12 cellular contexts compared by ENCODE assay signal in the genomic region with DNA sequence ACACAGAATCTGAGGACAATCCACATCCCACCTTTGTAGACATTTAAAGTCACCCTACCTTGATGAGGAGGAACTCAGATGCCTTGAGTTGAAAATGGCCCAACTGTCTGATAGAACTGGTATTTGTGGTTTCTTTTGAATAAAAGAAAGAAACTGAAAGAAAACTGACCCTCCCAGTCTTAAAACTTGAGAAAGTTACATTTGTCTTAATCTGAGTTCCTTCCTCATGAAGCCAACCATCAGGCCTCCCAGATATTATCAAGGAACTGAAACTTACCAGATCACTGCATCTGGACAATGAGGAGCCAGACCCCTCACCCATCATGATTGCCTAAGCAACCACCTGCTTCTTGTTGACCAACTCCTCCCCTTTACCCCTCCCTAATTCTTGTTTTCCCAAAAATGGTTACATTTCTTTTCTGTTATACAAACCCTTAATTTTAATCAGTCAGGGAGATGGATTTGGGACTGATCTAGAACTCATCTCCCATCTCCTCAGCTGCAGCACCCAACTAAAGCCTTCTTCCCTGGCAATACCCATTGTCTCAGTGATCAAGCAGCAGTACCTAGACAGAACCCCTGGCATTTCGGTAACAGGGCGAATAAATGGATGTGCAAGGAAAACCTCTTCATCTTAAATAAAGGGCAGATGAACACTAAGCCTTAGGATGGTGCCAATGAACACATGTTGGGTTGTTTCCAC.
DNase-seq lines count a peak whose midpoint lies in the region; ATAC-seq and TF ChIP-seq lines count a peak whose summit lies in the region.
"Had no signal": no experiment of that assay in that cellular context is flagged by ENCODE, and none has a peak within 500 bp of the region (broad histone marks: within the 10 kb centered on the region; RNA-seq: fewer than 3 reads in every experiment).

No MANE protein-coding gene starts in this region.

- ATAC-seq in naive thymus-derived CD8-positive, alpha-beta T cell, result no peak
- ATAC-seq in HG03139 (IDR thresholded peaks at IDR 0.05; ENCODE audit: unreplicated experiment), result no peak

- no peaks in the 10 kb centered on the region for H3K27me3 ChIP-seq in osteoblast (ENCODE audit: insufficient read depth, low read length)
- H3K27me3 ChIP-seq: cardiac muscle cell had no signal

- no peaks in the 10 kb centered on the region for H3K9me3 ChIP-seq in osteoblast (ENCODE audit: low read depth, low read length)

- H3K4me3 ChIP-seq in osteoblast (ENCODE audit: insufficient read depth, low read length), result no peak overlapping the region
- H3K4me3 ChIP-seq: cardiac muscle cell had no signal

- H3K79me2 ChIP-seq in osteoblast (ENCODE audit: insufficient read depth, low read length), result no peaks in the 10 kb centered on the region

- H3K4me1 ChIP-seq in osteoblast (ENCODE audit: insufficient read depth, low read length), result no peaks in the 10 kb centered on the region

- H3K27ac ChIP-seq in osteoblast (ENCODE audit: low read depth, low read length), result no peak overlapping the region
- H3K27ac ChIP-seq: cardiac muscle cell had no signal

- no peaks in the 10 kb centered on the region for H3K36me3 ChIP-seq in osteoblast (ENCODE audit: insufficient read depth, low read length)
- H3K36me3 ChIP-seq: cardiac muscle cell had no signal

- H2AFZ ChIP-seq in osteoblast (ENCODE audit: low read length), result no peak overlapping the region

- no peak overlapping the region for H3K4me2 ChIP-seq in osteoblast (ENCODE audit: insufficient read depth, low read length)

- peaks cover 19% of the 10 kb centered on the region for H3K4me1 Mint-ChIP-seq in T-helper 2 cell treated with Interferon-gamma antibody and Interleukin-4, amounts not matched to agents 5 μg/mL and 100 μg/mL, for 36 hours (ENCODE audit: low read depth)
- peaks cover 13 to 63% (median 39%) of the 10 kb centered on the region in 4 donors for H3K4me1 Mint-ChIP-seq in naive thymus-derived CD8-positive, alpha-beta T cell

- H3K36me3 Mint-ChIP-seq in T-helper 2 cell treated with Interferon-gamma antibody and Interleukin-4, amounts not matched to agents 5 μg/mL and 100 μg/mL, for 36 hours (ENCODE audit: low read depth), result peaks cover 55% of the 10 kb centered on the region
- peaks cover 0 to 49% (median 31%) of the 10 kb centered on the region in 3 donors for H3K36me3 Mint-ChIP-seq in naive thymus-derived CD8-positive, alpha-beta T cell

- H3K27me3 Mint-ChIP-seq in T-helper 2 cell treated with Interferon-gamma antibody and Interleukin-4, amounts not matched to agents 5 μg/mL and 100 μg/mL, for 36 hours (ENCODE audit: low read depth), result no peaks in the 10 kb centered on the region
- no peaks in the 10 kb centered on the region for H3K27me3 Mint-ChIP-seq in naive thymus-derived CD8-positive, alpha-beta T cell

- TF ChIP-seq CTCF in GM20000 (IDR thresholded peaks at IDR 0.05; ENCODE audit: extremely low read depth, missing control alignments) (no peak), osteoblast (IDR thresholded peaks at IDR 0.05; ENCODE audit: extremely low read depth, low read depth, low read length) (no peak)

- H3K9me3 Mint-ChIP-seq in T-helper 2 cell treated with Interferon-gamma antibody and Interleukin-4, amounts not matched to agents 5 μg/mL and 100 μg/mL, for 36 hours, result peaks cover 57% of the 10 kb centered on the region
- peaks cover 0 to 67% (median 29%) of the 10 kb centered on the region in 9 donors for H3K9me3 Mint-ChIP-seq in naive thymus-derived CD8-positive, alpha-beta T cell

- H4K20me1 ChIP-seq in osteoblast (ENCODE audit: insufficient read depth, low read length), result no peaks in the 10 kb centered on the region

- DNase-seq in T-helper 2 cell treated with Interferon-gamma antibody and Interleukin-4, amounts not matched to agents 5 μg/mL and 100 μg/mL, for 36 hours (ENCODE audit: low spot score), result no peak
- DNase-seq in T-helper 2 cell (no peak), GM20000 (ENCODE audit: low spot score) (peak; percentile 38), OCI-M1 (lab: John Stamatoyannopoulos, UW) (peak; percentile 55), osteoblast (ENCODE audit: insufficient read length, low spot score, missing footprints) (no peak), NCI-H1436 treated with DMSO at 0.1 percent for 48 hours (lab: John Stamatoyannopoulos, UW) (no peak)
- no peak for DNase-seq in naive thymus-derived CD8-positive, alpha-beta T cell
- DNase-seq: activated CD8-positive, alpha-beta memory T cell treated with anti-CD3 and anti-CD28 coated beads, Interleukin-2, amount 50 U/mL, for 4 hours; NCI-H446 treated with DMSO at 0.1 percent for 48 hours; stimulated activated CD4-positive, alpha-beta T cell treated with anti-CD3 and anti-CD28 coated beads, Interleukin-2, amount 100 ng/mL, for 24 hours had no signal

- H3K27ac Mint-ChIP-seq in T-helper 2 cell treated with Interferon-gamma antibody and Interleukin-4, amounts not matched to agents 5 μg/mL and 100 μg/mL, for 36 hours, result peak overlapping the region; percentile 33
- peak overlapping the region in 9 of 10 donors; percentile 54 to 92 (median 68) for H3K27ac Mint-ChIP-seq in naive thymus-derived CD8-positive, alpha-beta T cell

- POLR2A ChIA-PET in naive thymus-derived CD8-positive, alpha-beta T cell (lab: Charles Lee), result interaction anchor here (1.1 to 1.5 kb wide), 2 partner anchors 9 to 158 kb away, joined by 4 to 5 read pairs; partner anchors contain the start of gene AMN1

- H3K4me3 Mint-ChIP-seq in T-helper 2 cell treated with Interferon-gamma antibody and Interleukin-4, amounts not matched to agents 5 μg/mL and 100 μg/mL, for 36 hours, result peak overlapping the region; percentile 11
- peak overlapping the region in 5 of 10 donors; percentile 39 to 80 (median 54) for H3K4me3 Mint-ChIP-seq in naive thymus-derived CD8-positive, alpha-beta T cell

Comparison
In these comparisons a context has a peak if more than half of its experiments do, and no peak if none do; other contexts are left out.
1. DNase-seq: peak in GM20000 (single experiment) and OCI-M1 (single experiment); none in T-helper 2 cell treated with Interferon-gamma antibody and Interleukin-4, amounts not matched to agents 5 μg/mL and 100 μg/mL, for 36 hours (single experiment), T-helper 2 cell (0 of 5), naive thymus-derived CD8-positive, alpha-beta T cell (0 of 10), osteoblast (single experiment) and NCI-H1436 treated with DMSO at 0.1 percent for 48 hours (single experiment).